8 cellular contexts compared by ENCODE assay signal in the genomic region with DNA sequence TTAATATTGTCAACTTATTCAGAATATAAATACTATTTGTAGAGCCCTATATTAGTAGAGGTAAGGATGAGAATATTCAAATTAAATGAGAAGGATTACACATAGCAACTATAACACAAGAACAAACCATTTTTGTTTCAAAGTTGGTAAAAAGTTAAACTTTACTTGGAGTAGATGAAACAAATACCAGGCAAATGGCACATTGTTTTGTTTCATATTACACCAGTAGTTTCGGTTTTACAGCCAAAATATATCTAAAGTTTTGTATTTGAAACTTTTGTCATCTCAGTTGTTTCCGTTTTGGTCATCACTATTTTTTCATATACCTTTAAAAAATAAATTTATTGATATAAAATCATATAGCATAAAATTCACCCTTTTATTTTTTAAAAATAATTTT.
"Had no signal": no experiment of that assay in that cellular context is flagged by ENCODE, and none has a peak within 500 bp of the region (broad histone marks: within the 10 kb centered on the region; RNA-seq: fewer than 3 reads in every experiment).

No MANE protein-coding gene starts in this region.

- DNase-seq: GM23248, GOT3, H7, HFFc6 had no signal

- H3K9ac ChIP-seq: GM23248 had no signal

- H3K4me3 ChIP-seq: GM23248, HAP-1 had no signal

- FAIRE-seq: HepG2 had no signal

- ATAC-seq: HCT116, HepG2 had no signal

- H3K27ac ChIP-seq: GM23248, HL-60 had no signal

- H3K9me3 ChIP-seq: HAP-1 had no signal

- H3K36me3 ChIP-seq: HAP-1 had no signal

- H2AFZ ChIP-seq: GM23248 had no signal

- H3K4me1 ChIP-seq: HAP-1 had no signal
